In the genomic region with DNA sequence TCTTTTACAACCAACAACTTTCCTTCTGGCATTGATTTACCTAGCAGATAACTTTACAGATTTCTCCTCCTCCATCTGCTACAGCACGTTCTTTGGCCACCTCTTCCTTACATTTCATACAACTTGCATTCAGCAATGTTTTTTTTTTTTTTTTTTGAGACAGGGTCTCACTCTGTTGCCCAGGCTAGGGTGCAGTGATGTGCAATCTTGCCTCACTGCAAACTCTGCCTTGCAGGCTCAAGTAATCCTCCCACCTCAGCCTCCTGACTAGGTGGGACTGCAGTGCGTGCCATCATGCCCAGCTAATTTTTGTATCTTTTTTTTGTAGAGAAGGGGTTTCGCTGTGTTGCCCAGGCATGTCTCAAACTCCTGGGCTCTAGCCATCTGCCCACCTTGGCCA, we compare ENCODE assay signal across 2 cellular contexts.
TF ChIP-seq lines count a peak whose summit lies in the region.

No MANE protein-coding gene starts in this region.

TF ChIP-seq in WTC11, 78 proteins besides CTCF, POLR2A, EP300 and RAD21 (continued from another document):
- TF ChIP-seq ZNF121 (CRISPR knock-in tag; IDR thresholded peaks at IDR 0.05): peak; percentile 72; the same call in 1 of the 2 replicates

TF ChIP-seq in K562, 482 proteins besides CTCF, POLR2A, EP300 and RAD21 (continued from another document):
- no peak for TF ChIP-seq SRSF9 (IDR thresholded peaks at IDR 0.05; ENCODE audit: borderline replicate concordance, low read depth, low read length)
